4 cellular contexts compared by ENCODE assay signal in genomic region chr16:86587955-86588354, GRCh38. TPM values are rescaled to one million over a fixed set of nuclear protein-coding genes. Genes with fewer than 3 reads are reported as not detected.
"Had no signal": no experiment of that assay in that cellular context is flagged by ENCODE, and none has a peak within 500 bp of the region (broad histone marks: within the 10 kb centered on the region; RNA-seq: fewer than 3 reads in every experiment).

No MANE protein-coding gene starts in this region.

RNA-seq across cellular contexts. Expression of gene FOXL1, which starts 9.6 kb away (rescaled TPM):
- total RNA-seq: naive thymus-derived CD8-positive, alpha-beta T cell; natural killer cell treated with Interleukin-12 subunit alpha and Interleukin-12 subunit beta and Interleukin-15 and Interleukin-18, amount 100 ng/mL, for 72 hours; spleen had no signal
- polyA plus RNA-seq: naive thymus-derived CD8-positive, alpha-beta T cell had no signal

RNA-seq across cellular contexts. Expression of gene FOXC2, which starts 21.3 kb away (rescaled TPM):
- total RNA-seq: naive thymus-derived CD8-positive, alpha-beta T cell; natural killer cell treated with Interleukin-12 subunit alpha and Interleukin-12 subunit beta and Interleukin-15 and Interleukin-18, amount 100 ng/mL, for 72 hours; neural crest cell; spleen had no signal
- polyA plus RNA-seq: naive thymus-derived CD8-positive, alpha-beta T cell had no signal
